Comparison of ENCODE assay signal across 16 cellular contexts in the genomic region with DNA sequence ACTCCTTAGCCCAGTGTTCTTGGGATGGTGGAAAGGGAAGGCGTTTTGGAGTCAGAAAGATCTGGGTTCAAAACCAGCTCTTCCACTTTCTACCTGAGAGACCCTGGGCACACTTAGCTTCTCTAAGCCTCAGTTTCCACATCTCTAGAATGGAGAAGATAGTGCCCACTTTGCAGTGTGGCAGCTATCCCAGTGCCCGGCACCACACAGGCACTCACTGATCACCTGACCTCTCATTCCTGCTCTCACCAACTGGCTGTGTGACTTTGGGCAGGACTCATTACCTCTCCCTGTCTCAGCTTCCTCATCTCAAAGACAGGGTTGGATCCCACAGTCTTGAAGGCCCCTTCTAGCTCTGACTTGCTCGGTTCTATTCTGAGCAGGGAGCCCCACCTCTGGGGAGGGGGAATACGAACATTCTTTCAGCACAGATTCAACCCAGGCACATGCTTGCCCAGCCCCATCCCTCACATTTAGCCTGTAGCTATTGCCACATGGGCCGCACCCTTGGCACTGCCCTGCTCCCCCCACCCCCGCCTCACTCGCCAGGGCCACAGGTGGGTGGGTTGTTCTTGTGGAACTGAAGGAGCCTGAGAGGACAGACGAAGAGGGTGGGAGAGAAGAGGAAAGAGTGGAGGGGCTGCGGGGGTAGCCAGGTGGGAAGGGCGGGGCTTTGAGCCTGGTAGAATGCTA. TPM values are rescaled to one million over a fixed set of nuclear protein-coding genes. Genes with fewer than 3 reads are reported as not detected.
DNase-seq lines count a peak whose midpoint lies in the region; ATAC-seq and TF ChIP-seq lines count a peak whose summit lies in the region.
"Had no signal": no experiment of that assay in that cellular context is flagged by ENCODE, and none has a peak within 500 bp of the region (broad histone marks: within the 10 kb centered on the region; RNA-seq: fewer than 3 reads in every experiment).

No MANE protein-coding gene starts in this region.

- BruUV-seq in mammary epithelial cell (replicated peaks; lab: Mats Ljungman, UMichigan) = no TSS peak

- in situ Hi-C loops in mammary epithelial cell (cut with MboI; ENCODE audit: low sequenced_read_pairs in 2 of 2) = loop anchor here in 1 of 2 donors (5.0 kb wide), 1 partner anchor 51 kb away; no protein-coding TSS in a partner anchor

- POLR2A ChIA-PET in activated CD4-positive, alpha-beta T cell treated with anti-CD3 and anti-CD28 coated beads for 36 hours (lab: Charles Lee) = interaction anchor here (0.6 kb wide), 1 partner anchor 40 kb away, joined by 3 read pairs; the partner anchor contains the start of gene EPHB3

- H3K4me3 Mint-ChIP-seq in activated CD4-positive, alpha-beta T cell treated with anti-CD3 and anti-CD28 coated beads for 36 hours = no peak overlapping the region

- no peaks in the 10 kb centered on the region for H3K9me3 Mint-ChIP-seq in activated CD4-positive, alpha-beta T cell treated with anti-CD3 and anti-CD28 coated beads for 36 hours (ENCODE audit: low read depth)
- H3K9me3 Mint-ChIP-seq: activated naive CD4-positive, alpha-beta T cell treated with anti-CD3 and anti-CD28 coated beads, Interleukin-2, amount 50 U/mL, for 72 hours had no signal

- peaks cover 37% of the 10 kb centered on the region for H3K27me3 Mint-ChIP-seq in activated CD4-positive, alpha-beta T cell treated with anti-CD3 and anti-CD28 coated beads for 36 hours

- intact Hi-C loops in mammary epithelial cell (cut with micrococcal nuclease) = loop anchor here (2.0 kb wide), 2 partner anchors 52 to 110 kb away; no protein-coding TSS in a partner anchor
- intact Hi-C loops in left lung (cut with DNase I) = no loop called here
- intact Hi-C loops in activated CD4-positive, alpha-beta T cell treated with anti-CD3 and anti-CD28 coated beads for 36 hours (cut with DNase I, micrococcal nuclease) = no loop called here

- peaks cover 23% of the 10 kb centered on the region for H3K4me1 Mint-ChIP-seq in activated CD4-positive, alpha-beta T cell treated with anti-CD3 and anti-CD28 coated beads for 36 hours

- ATAC-seq in left lung = peak; percentile 45
- no peak for ATAC-seq in activated CD4-positive, alpha-beta T cell treated with anti-CD3 and anti-CD28 coated beads for 36 hours
- ATAC-seq in GM19467 (IDR thresholded peaks at IDR 0.05; ENCODE audit: unreplicated experiment) = no peak
- ATAC-seq: activated naive CD4-positive, alpha-beta T cell treated with anti-CD3 and anti-CD28 coated beads, Interleukin-2, amount 50 U/mL, for 72 hours; SK-N-SH treated with all-trans-retinoic acid at 6 μM for 48 hours had no signal

- H3K4me1 ChIP-seq in mammary epithelial cell (ENCODE audit: insufficient read depth, low read length) (peaks cover 28% of the 10 kb centered on the region), left lung (peaks cover 14 to 37% of the 10 kb centered on the region in 2 donors)

- H3K27ac ChIP-seq in mammary epithelial cell (ENCODE audit: insufficient read depth, low read depth, low read length) = no peak overlapping the region
- no peak overlapping the region for H3K27ac ChIP-seq in left lung
- H3K27ac ChIP-seq in skin epidermis = peak overlapping the region in 12 of 21 experiments; percentile 39 to 89 (median 64)
- H3K27ac ChIP-seq: GM23248 had no signal

- dilution Hi-C loops in mammary epithelial cell (cut with HindIII; ENCODE audit: low sequenced_read_pairs) = no loop called here

- DNase-seq in NCI-H2171 (lab: John Stamatoyannopoulos, UW) (peak; percentile 26), mammary epithelial cell (peak; percentile 64), left lung (peak in 1 of 2 donors; percentile 46)
- no peak for DNase-seq in activated CD8-positive, alpha-beta memory T cell treated with anti-CD3 and anti-CD28 coated beads for 24 hours
- DNase-seq in activated CD4-positive, alpha-beta T cell treated with anti-CD3 and anti-CD28 coated beads for 36 hours = no peak
- DNase-seq: AML-193, Calu3, GM23248, hippocampal formation, left ventricle myocardium inferior, NCI-H187, OCI-M1 had no signal

- H3K36me3 ChIP-seq in mammary epithelial cell (ENCODE audit: insufficient read depth, low read length) (no peaks in the 10 kb centered on the region), left lung (no peaks in the 10 kb centered on the region)
- H3K36me3 ChIP-seq: left ventricle myocardium inferior had no signal

- CTCF ChIA-PET in mammary epithelial cell (lab: Charles Lee; ENCODE audit: low non-redundant PET) = interaction anchor here (0.6 to 0.7 kb wide), 2 partner anchors 1064 to 1422 kb away, joined by 7 read pairs; no protein-coding TSS in a partner anchor
- CTCF ChIA-PET in activated CD4-positive, alpha-beta T cell treated with anti-CD3 and anti-CD28 coated beads for 36 hours (lab: Charles Lee) = interaction anchor here (0.6 to 2.1 kb wide), 4 partner anchors 8 to 177 kb away, joined by 3 to 4 read pairs (median 4); no protein-coding TSS in a partner anchor

- no peak overlapping the region for H3K9ac ChIP-seq in mammary epithelial cell (ENCODE audit: insufficient read depth, low read length)
- H3K9ac ChIP-seq: GM23248 had no signal

- no peaks in the 10 kb centered on the region for H3K9me3 ChIP-seq in mammary epithelial cell (replicated peaks; ENCODE audit: insufficient read depth, low read length)
- no peaks in the 10 kb centered on the region for H3K9me3 ChIP-seq in left lung
- H3K9me3 ChIP-seq: left ventricle myocardium inferior had no signal

- H3K79me2 ChIP-seq in mammary epithelial cell (ENCODE audit: insufficient read depth, low read length) = no peaks in the 10 kb centered on the region

- peak overlapping the region; percentile 62 for H2AFZ ChIP-seq in mammary epithelial cell (ENCODE audit: low read depth, low read length)
- H2AFZ ChIP-seq: GM23248 had no signal

- H4K20me1 ChIP-seq in mammary epithelial cell (ENCODE audit: insufficient read depth, low read length) = no peaks in the 10 kb centered on the region

- TF ChIP-seq CTCF in mammary epithelial cell (conservative IDR thresholded peaks at IDR 0.05 in 1 of 2, IDR thresholded peaks at IDR 0.05 in 1 of 2; ENCODE audit: extremely low read depth in 1 of 2, insufficient read depth in 1 of 2, low read depth in 1 of 2, low read length in 2 of 2) (no peak), left lung (IDR thresholded peaks at IDR 0.05) (no peak)

- H3K4me2 ChIP-seq in mammary epithelial cell (ENCODE audit: insufficient read depth, low read depth, low read length) = peak overlapping the region; percentile 28

- no peak overlapping the region for H3K27ac Mint-ChIP-seq in activated CD4-positive, alpha-beta T cell treated with anti-CD3 and anti-CD28 coated beads for 36 hours
- H3K27ac Mint-ChIP-seq: activated naive CD4-positive, alpha-beta T cell treated with anti-CD3 and anti-CD28 coated beads, Interleukin-2, amount 50 U/mL, for 72 hours had no signal

- no peaks in the 10 kb centered on the region for H3K36me3 Mint-ChIP-seq in activated CD4-positive, alpha-beta T cell treated with anti-CD3 and anti-CD28 coated beads for 36 hours (ENCODE audit: low read depth)

- WGBS in mammary epithelial cell (ENCODE audit: low coverage, missing lambda C conversion rate) = 20% methylated on average over 7 of the region's 10 CpGs

- H3K4me3 ChIP-seq in mammary epithelial cell (replicated peaks in 1 of 3; ENCODE audit: insufficient read depth in 1 of 3, low read depth in 2 of 3, low read length in 3 of 3) (peak overlapping the region in 1 of 3 experiments; percentile 8), left lung (no peak overlapping the region), skin epidermis (peak overlapping the region in 2 of 7 experiments; percentile 9 to 31)
- H3K4me3 ChIP-seq: GM23248, left ventricle myocardium inferior had no signal

- no peaks in the 10 kb centered on the region for H3K27me3 ChIP-seq in mammary epithelial cell (ENCODE audit: insufficient read depth, low read length)
- peaks cover 24 to 53% of the 10 kb centered on the region in 2 donors for H3K27me3 ChIP-seq in left lung

RNA-seq across cellular contexts. Expression of gene EPHB3, which starts 39.2 kb away (rescaled TPM):
- total RNA-seq in mammary epithelial cell (10 to 100 TPM; 17.6 to 45.2 TPM), left lung (10 to 100 TPM in 1 of 2 donors, 1 to 10 TPM in 1; 8.1 to 23.7 TPM)
- 8.2 TPM for polyA plus RNA-seq in mammary epithelial cell
- 16.6 TPM for polyA minus RNA-seq in mammary epithelial cell
- total RNA-seq in activated CD4-positive, alpha-beta T cell treated with anti-CD3 and anti-CD28 coated beads for 36 hours = not detected

Comparison
In these comparisons a context has a peak if more than half of its experiments do, and no peak if none do; other contexts are left out.
1. DNase-seq: peak in NCI-H2171 (single experiment) and mammary epithelial cell (single experiment); none in activated CD8-positive, alpha-beta memory T cell treated with anti-CD3 and anti-CD28 coated beads for 24 hours (single experiment) and activated CD4-positive, alpha-beta T cell treated with anti-CD3 and anti-CD28 coated beads for 36 hours (single experiment).
2. H3K27ac ChIP-seq: peak in skin epidermis (12 of 21); none in mammary epithelial cell (single experiment) and left lung (0 of 2).
3. RNA of gene EPHB3, which starts 39.2 kb away (total RNA-seq): 17.6 to 45.2 TPM in mammary epithelial cell and 8.1 to 23.7 TPM in left lung; not detected in activated CD4-positive, alpha-beta T cell treated with anti-CD3 and anti-CD28 coated beads for 36 hours; every median in the first group is over 4 times any median in the second.